Comparison of ENCODE assay signal across 8 cellular contexts in the genomic region with DNA sequence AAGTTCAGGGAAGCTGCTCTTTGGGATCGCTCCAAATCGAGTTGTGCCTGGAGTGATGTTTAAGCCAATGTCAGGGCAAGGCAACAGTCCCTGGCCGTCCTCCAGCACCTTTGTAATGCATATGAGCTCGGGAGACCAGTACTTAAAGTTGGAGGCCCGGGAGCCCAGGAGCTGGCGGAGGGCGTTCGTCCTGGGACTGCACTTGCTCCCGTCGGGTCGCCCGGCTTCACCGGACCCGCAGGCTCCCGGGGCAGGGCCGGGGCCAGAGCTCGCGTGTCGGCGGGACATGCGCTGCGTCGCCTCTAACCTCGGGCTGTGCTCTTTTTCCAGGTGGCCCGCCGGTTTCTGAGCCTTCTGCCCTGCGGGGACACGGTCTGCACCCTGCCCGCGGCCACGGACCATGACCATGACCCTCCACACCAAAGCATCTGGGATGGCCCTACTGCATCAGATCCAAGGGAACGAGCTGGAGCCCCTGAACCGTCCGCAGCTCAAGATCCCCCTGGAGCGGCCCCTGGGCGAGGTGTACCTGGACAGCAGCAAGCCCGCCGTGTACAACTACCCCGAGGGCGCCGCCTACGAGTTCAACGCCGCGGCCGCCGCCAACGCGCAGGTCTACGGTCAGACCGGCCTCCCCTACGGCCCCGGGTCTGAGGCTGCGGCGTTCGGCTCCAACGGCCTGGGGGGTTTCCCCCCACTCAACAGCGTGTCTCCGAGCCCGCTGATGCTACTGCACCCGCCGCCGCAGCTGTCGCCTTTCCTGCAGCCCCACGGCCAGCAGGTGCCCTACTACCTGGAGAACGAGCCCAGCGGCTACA. TPM values are rescaled to one million over a fixed set of nuclear protein-coding genes. Genes with fewer than 3 reads are reported as not detected.
DNase-seq lines count a peak whose midpoint lies in the region; ATAC-seq, FAIRE-seq and TF ChIP-seq lines count a peak whose summit lies in the region.

TSS of gene ESR1 (plus strand) at position 170 of the 818 bp plus-strand sequence. CDS start at position 401, 231 bp downstream.

- CTCF ChIA-PET in T-cell (lab: Charles Lee) (interaction anchor here (0.6 to 1.0 kb wide), 3 partner anchors 9 to 859 kb away, joined by 3 to 4 read pairs (median 3); no protein-coding TSS in a partner anchor), GM10248 (lab: Yijun Ruan, JAX) (interaction anchor here (2.0 kb wide), 1 partner anchor 10 kb away, joined by 5 read pairs; no protein-coding TSS in a partner anchor)

- no peaks in the 10 kb centered on the region for H3K9me3 ChIP-seq in pancreas

- ATAC-seq in GM19438 (IDR thresholded peaks at IDR 0.05; ENCODE audit: low read depth, unreplicated experiment) (peak; percentile 48), T-cell (replicated peaks in 1 of 4) (peak in 2 of 4 experiments; percentile 31 to 35), pancreas (peak in 3 of 4 donors; percentile 69 to 70 (median 69)), GM21723 (IDR thresholded peaks at IDR 0.05; ENCODE audit: unreplicated experiment) (no peak), GM21529 (IDR thresholded peaks at IDR 0.05; ENCODE audit: unreplicated experiment) (no peak)

- H3K4me1 ChIP-seq in pancreas, result peaks cover 0 to 7% (median 0%) of the 10 kb centered on the region in 3 donors

- peaks cover 43 to 49% of the 10 kb centered on the region in 2 donors for H3K27me3 Mint-ChIP-seq in T-cell

- peaks cover 14 to 18% (median 14%) of the 10 kb centered on the region in 3 donors for H3K4me1 Mint-ChIP-seq in T-cell

- H3K36me3 Mint-ChIP-seq in T-cell, result peaks cover 10% of the 10 kb centered on the region

- H3K27ac ChIP-seq in pancreas, result no peak within 1 kb of the TSS

- intact Hi-C loops in pancreas (cut with DNase I), result no loop called here

- peaks cover 0 to 4% (median 0%) of the 10 kb centered on the region in 3 donors for H3K9me3 Mint-ChIP-seq in T-cell

- peaks cover 0 to 27% (median 5%) of the 10 kb centered on the region in 4 donors for H3K27me3 ChIP-seq in pancreas

- FAIRE-seq in pancreas (lab: Jason Lieb, UNC), result no peak

- POLR2A ChIA-PET in T-cell (lab: Charles Lee), result no interaction called here
- POLR2A ChIA-PET in GM10248 (lab: Yijun Ruan, JAX), result no interaction called here

- no peaks in the 10 kb centered on the region for H3K36me3 ChIP-seq in pancreas

- peak within 1 kb of the TSS; percentile 47 to 78 (median 72) for H3K4me3 Mint-ChIP-seq in T-cell

- DNase-seq in T-cell, result no peak
- DNase-seq in fibroblast of the aortic adventitia (ENCODE audit: low read depth), result peak; percentile 75
- DNase-seq in pancreas, result peak in 4 of 6 donors; percentile 15 to 79 (median 39)
- DNase-seq in GDM1 (lab: John Stamatoyannopoulos, UW), result no peak
- DNase-seq in GM10248 (ENCODE audit: extremely low spot score), result no peak

- TF ChIP-seq CTCF in fibroblast of the aortic adventitia (IDR thresholded peaks at IDR 0.05; ENCODE audit: insufficient read depth, low read length) (no peak), pancreas (IDR thresholded peaks at IDR 0.05) (no peak), GM10248 (IDR thresholded peaks at IDR 0.05; ENCODE audit: control extremely low read depth, extremely low read depth, low read depth, missing control alignments) (no peak)

- WGBS in pancreas, 2 donors, result 1 to 2% methylated on average over 50 to 67 of the region's 67 CpGs

- peak within 1 kb of the TSS; percentile 53 for H3K4me3 ChIP-seq in fibroblast of the aortic adventitia (ENCODE audit: low read depth, low read length)
- H3K4me3 ChIP-seq in pancreas, result peak within 1 kb of the TSS in 3 of 4 donors; percentile 8 to 49 (median 26)

- H3K27ac Mint-ChIP-seq in T-cell, result peak within 1 kb of the TSS in 1 of 2 donors; percentile 55

RNA-seq across cellular contexts. Expression of gene ESR1, which starts in this region (rescaled TPM):
- total RNA-seq in T-cell (1 to 10 TPM; 1.5 to 7.3 (median 5.8) TPM), fibroblast of the aortic adventitia (ENCODE audit: low replicate concordance) (2.7 and 3.4 TPM in 2 replicates), pancreas (1 to 10 TPM in 1 of 6 donors, under 1 TPM in 5; 0.19 to 1.0 (median 0.41) TPM)
- under 1 TPM; 0.27 to 0.77 TPM for polyA plus RNA-seq in pancreas

Comparison
In these comparisons a context has a peak if more than half of its experiments do, and no peak if none do; other contexts are left out.
1. ATAC-seq: peak in GM19438 (single experiment) and pancreas (3 of 4); none in GM21723 (single experiment) and GM21529 (single experiment).
2. DNase-seq: peak in fibroblast of the aortic adventitia (single experiment) and pancreas (4 of 6); none in T-cell (0 of 34), GDM1 (single experiment) and GM10248 (single experiment).